In the genomic region with DNA sequence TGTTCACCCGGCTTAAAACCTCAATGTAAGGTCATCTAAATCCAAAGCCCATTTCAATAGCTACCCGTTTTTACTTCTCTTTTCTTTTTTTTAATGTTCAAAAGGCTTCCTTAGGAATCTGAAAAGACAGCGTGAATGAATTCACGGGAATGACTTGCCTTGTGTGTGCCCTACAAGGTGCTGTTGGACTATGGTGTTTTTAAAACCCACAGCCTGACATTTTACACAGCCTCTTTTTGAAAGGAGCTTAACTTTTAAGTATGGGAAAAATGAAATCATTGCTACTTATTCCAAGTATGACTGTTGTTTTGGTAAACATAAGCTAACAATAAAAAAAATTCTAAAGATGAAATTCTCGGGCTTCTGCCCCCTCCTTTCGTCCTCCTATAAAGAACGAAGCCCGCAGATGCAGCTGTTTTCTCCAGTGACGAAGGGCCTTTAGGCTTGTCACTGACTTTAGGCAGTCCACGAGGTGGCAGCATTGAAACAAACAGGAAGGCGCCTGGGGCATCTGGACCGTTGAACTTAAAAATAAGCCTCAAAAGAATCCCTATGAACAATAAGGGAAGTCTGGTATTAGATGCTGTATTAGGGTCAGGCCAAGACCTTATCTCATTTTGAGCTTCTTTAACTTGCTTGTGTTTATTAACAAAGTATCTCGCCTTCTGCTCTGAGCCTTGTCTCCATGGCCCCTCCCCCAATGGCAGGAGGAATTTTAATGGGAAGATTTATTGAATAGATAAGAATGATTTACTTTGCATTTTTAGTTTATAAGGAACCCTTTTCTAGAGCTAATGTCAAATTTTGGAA, we compare ENCODE assay signal across 8 cellular contexts.
A peak's percentile ranks its signal among the peaks of the same experiment; 100 is the strongest.
DNase-seq lines count a peak whose midpoint lies in the region; ATAC-seq, FAIRE-seq and TF ChIP-seq lines count a peak whose summit lies in the region.

No MANE protein-coding gene starts in this region.

- H3K4me1 ChIP-seq in breast epithelium, result no peaks in the 10 kb centered on the region

- H3K9me3 ChIP-seq in WERI-Rb-1 (ENCODE audit: severe bottlenecking), result no peaks in the 10 kb centered on the region
- no peaks in the 10 kb centered on the region for H3K9me3 ChIP-seq in breast epithelium

- TF ChIP-seq CTCF in GM12873 (IDR thresholded peaks at IDR 0.05; ENCODE audit: insufficient read depth, low read depth, low read length, missing control alignments), result peak; percentile 73
- TF ChIP-seq CTCF in WERI-Rb-1 (IDR thresholded peaks at IDR 0.05; ENCODE audit: low read depth, low read length), result peak; percentile 55
- peak; percentile 19 to 59 (median 50) for TF ChIP-seq CTCF in breast epithelium (IDR thresholded peaks at IDR 0.05)

- no peaks in the 10 kb centered on the region for H3K27me3 ChIP-seq in WERI-Rb-1 (ENCODE audit: insufficient read depth, low read depth, severe bottlenecking)
- H3K27me3 ChIP-seq in breast epithelium, result no peaks in the 10 kb centered on the region

- H3K36me3 ChIP-seq in WERI-Rb-1 (no peaks in the 10 kb centered on the region), breast epithelium (no peaks in the 10 kb centered on the region)

- H3K27ac ChIP-seq in WERI-Rb-1, result no peak overlapping the region
- no peak overlapping the region for H3K27ac ChIP-seq in breast epithelium

- TF ChIP-seq POLR2A in breast epithelium (IDR thresholded peaks at IDR 0.05), result no peak

- FAIRE-seq in islet of Langerhans (lab: Jason Lieb, UNC), result peak; percentile 58

- H3K4me3 ChIP-seq in WERI-Rb-1 (ENCODE audit: low read depth, low read length) (no peak overlapping the region), breast epithelium (no peak overlapping the region)

- peak; percentile 86 for DNase-seq in NCI-H1694 treated with DMSO at 0.1 percent for 48 hours (lab: John Stamatoyannopoulos, UW)
- peak; percentile 45 for DNase-seq in WERI-Rb-1
- DNase-seq in breast epithelium (ENCODE audit: low spot score in 2 of 2), result peak; percentile 47 to 69
- DNase-seq in stimulated activated CD4-positive, alpha-beta T cell treated with anti-CD3 and anti-CD28 coated beads, Interleukin-15, amount 100 ng/mL, for 24 hours, result peak; percentile 86

- ATAC-seq in HG02759 (IDR thresholded peaks at IDR 0.05; ENCODE audit: unreplicated experiment) (peak; percentile 95), GM21528 (IDR thresholded peaks at IDR 0.05; ENCODE audit: low FRiP score, unreplicated experiment) (no peak)

- intact Hi-C loops in breast epithelium (cut with DNase I; ENCODE audit: low total_unique reads), result no loop called here
